8 cellular contexts compared by ENCODE assay signal in the genomic region with DNA sequence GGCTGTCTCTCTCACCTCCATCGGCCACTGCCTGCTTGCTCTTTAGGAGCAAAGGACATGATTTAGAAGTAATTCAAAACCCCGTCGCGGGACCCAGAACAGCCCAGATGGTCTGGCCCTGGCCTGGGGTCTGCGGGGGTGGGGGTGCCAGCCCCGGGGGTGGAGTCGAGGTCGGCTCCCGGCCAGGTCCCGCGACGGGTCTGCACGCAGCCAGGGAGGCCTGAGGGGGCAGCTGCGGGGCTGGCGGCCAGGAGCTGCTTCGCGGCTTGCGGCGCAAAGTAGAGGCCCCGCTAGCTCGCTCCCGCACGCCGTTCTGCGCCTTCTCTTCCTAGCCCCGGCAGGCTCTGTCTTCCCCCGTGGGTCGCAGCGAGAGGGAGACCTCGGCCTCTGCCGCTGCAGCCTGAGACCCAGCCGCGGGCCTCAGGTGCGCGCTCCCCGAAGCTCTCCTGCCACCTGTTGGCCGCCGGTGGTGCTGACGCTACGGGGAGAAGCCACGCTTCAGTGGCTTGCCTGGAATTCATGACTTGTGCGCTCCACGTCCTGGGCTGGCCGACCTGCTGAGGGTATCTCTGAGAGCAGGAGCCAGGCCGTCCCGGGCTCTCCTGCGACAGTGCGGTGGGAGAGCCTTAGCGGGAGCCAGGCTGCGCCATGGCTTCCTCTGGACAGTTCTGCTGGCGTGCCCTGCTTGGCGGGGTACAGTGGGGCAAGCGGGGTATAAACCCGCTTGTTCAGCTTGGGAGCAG.
A peak's percentile ranks its signal among the peaks of the same experiment; 100 is the strongest.
DNase-seq lines count a peak whose midpoint lies in the region; ATAC-seq, FAIRE-seq and TF ChIP-seq lines count a peak whose summit lies in the region.

No MANE protein-coding gene starts in this region.

- no peak for TF ChIP-seq EP300 in sigmoid colon (IDR thresholded peaks at IDR 0.05)

- H3K4me1 Mint-ChIP-seq in T-helper 17 cell, result peaks cover 2% of the 10 kb centered on the region

- WGBS in sigmoid colon, 2 donors, result 9 to 11% methylated on average over 54 of the region's 54 CpGs

- peaks cover 3 to 9% of the 10 kb centered on the region in 2 donors for H3K4me1 ChIP-seq in ascending aorta
- peaks cover 0 to 10% (median 9%) of the 10 kb centered on the region in 4 donors for H3K4me1 ChIP-seq in sigmoid colon

- H3K4me3 Mint-ChIP-seq in T-helper 17 cell, result peak overlapping the region; percentile 88

- TF ChIP-seq CTCF in ascending aorta (IDR thresholded peaks at IDR 0.05) (peak; percentile 84 to 98 (median 93)), sigmoid colon (IDR thresholded peaks at IDR 0.05) (peak in 3 of 4 experiments; percentile 80 to 93 (median 89))

- TF ChIP-seq POLR2A in H54 (IDR thresholded peaks at IDR 0.05; ENCODE audit: low read depth, low read length) (no peak), sigmoid colon (IDR thresholded peaks at IDR 0.05) (no peak)

- H3K27me3 ChIP-seq in ascending aorta (no peaks in the 10 kb centered on the region), sigmoid colon (no peaks in the 10 kb centered on the region)

- H3K36me3 Mint-ChIP-seq in T-helper 17 cell (ENCODE audit: low read depth), result no peaks in the 10 kb centered on the region

- no peak overlapping the region for H3K27ac Mint-ChIP-seq in T-helper 17 cell

- H3K9me3 ChIP-seq in T-helper 17 cell (ENCODE audit: control insufficient read depth, low read length, poor library complexity, severe bottlenecking) (no peaks in the 10 kb centered on the region), ascending aorta (no peaks in the 10 kb centered on the region), sigmoid colon (no peaks in the 10 kb centered on the region)

- DNase-seq in ELF-1 (ENCODE audit: low read depth, low spot score), result peak; percentile 96
- DNase-seq in H54 (ENCODE audit: insufficient read length, low spot score), result peak; percentile 69
- peak; percentile 61 for DNase-seq in MV-4-11 (lab: John Stamatoyannopoulos, UW)
- DNase-seq in T-helper 17 cell, result peak; percentile 27 to 63 (median 44)
- DNase-seq in ascending aorta (ENCODE audit: low spot score in 2 of 2), result peak in 1 of 2 donors; percentile 84
- DNase-seq in hippocampal formation (lab: John Stamatoyannopoulos, UW), result peak; percentile 41 to 45
- DNase-seq in sigmoid colon, result peak; percentile 85
- DNase-seq in middle frontal gyrus (ENCODE audit: extremely low spot score, low spot score), result no peak

- intact Hi-C loops in ascending aorta (cut with DNase I) (loop anchor here (1.0 to 5.0 kb wide), 4 partner anchors 56 to 157 kb away; partner anchors contain the start of gene PITX1), sigmoid colon (cut with DNase I) (loop anchor here (5.0 kb wide), 3 partner anchors 49 to 159 kb away; partner anchors contain the start of gene PITX1)

- H3K36me3 ChIP-seq in ascending aorta (no peaks in the 10 kb centered on the region), sigmoid colon (no peaks in the 10 kb centered on the region)

- peak; percentile 97 for ATAC-seq in T-helper 17 cell

- H3K4me3 ChIP-seq in ascending aorta, result peak overlapping the region; percentile 66 to 71
- H3K4me3 ChIP-seq in sigmoid colon, result peak overlapping the region; percentile 10 to 54 (median 46)

- H3K27me3 Mint-ChIP-seq in T-helper 17 cell, result peaks cover 65% of the 10 kb centered on the region

- no peak for FAIRE-seq in H54 (lab: Jason Lieb, UNC)

- H3K27ac ChIP-seq in ascending aorta (no peak overlapping the region), sigmoid colon (peak overlapping the region in 2 of 4 donors; percentile 23 to 29)
